Comparison of ENCODE assay signal across 8 cellular contexts in genomic region chr16:3819741-3820724, GRCh38.
DNase-seq lines count a peak whose midpoint lies in the region; ATAC-seq, FAIRE-seq and TF ChIP-seq lines count a peak whose summit lies in the region.

No MANE protein-coding gene starts in this region.

- H3K36me3 ChIP-seq in gastroesophageal sphincter (no peaks in the 10 kb centered on the region), small intestine (ENCODE audit: control insufficient read depth in 2 of 2, insufficient read depth in 2 of 2, low read length in 2 of 2) (no peaks in the 10 kb centered on the region)

- no peaks in the 10 kb centered on the region for H3K9me3 Mint-ChIP-seq in T-helper 1 cell treated with Interleukin-12 subunit alpha and Interleukin-12 subunit beta and Interleukin-4 antibody, amounts not matched to agents 30 μg/mL and 1 μg/mL, for 36 hours

- H3K4me3 ChIP-seq in AG09309 (ENCODE audit: control insufficient read depth, low read depth, low read length) (no peak overlapping the region), LNCaP clone FGC (ENCODE audit: low read depth, low read length) (no peak overlapping the region), gastroesophageal sphincter (no peak overlapping the region), small intestine (ENCODE audit: low read depth in 1 of 2, low read length in 2 of 2) (no peak overlapping the region), dorsolateral prefrontal cortex (peak overlapping the region in 3 of 59 donors; percentile 7 to 14 (median 11))

- H3K27me3 ChIP-seq in gastroesophageal sphincter (no peaks in the 10 kb centered on the region), small intestine (ENCODE audit: control insufficient read depth in 2 of 2, insufficient read depth in 2 of 2, low read length in 2 of 2) (no peaks in the 10 kb centered on the region), dorsolateral prefrontal cortex (no peaks in the 10 kb centered on the region)

- no peak for FAIRE-seq in small intestine (lab: Jason Lieb, UNC)

- H3K9me3 ChIP-seq in gastroesophageal sphincter = no peaks in the 10 kb centered on the region
- no peaks in the 10 kb centered on the region for H3K9me3 ChIP-seq in small intestine (ENCODE audit: control insufficient read depth, low read depth)

- H3K36me3 Mint-ChIP-seq in T-helper 1 cell treated with Interleukin-12 subunit alpha and Interleukin-12 subunit beta and Interleukin-4 antibody, amounts not matched to agents 30 μg/mL and 1 μg/mL, for 36 hours (ENCODE audit: low read depth) = peaks cover 2% of the 10 kb centered on the region

- peak overlapping the region; percentile 43 for H3K4me3 Mint-ChIP-seq in T-helper 1 cell treated with Interleukin-12 subunit alpha and Interleukin-12 subunit beta and Interleukin-4 antibody, amounts not matched to agents 30 μg/mL and 1 μg/mL, for 36 hours

- intact Hi-C loops in dorsolateral prefrontal cortex (cut with DNase I) = no loop called here

- WGBS in gastroesophageal sphincter (ENCODE audit: low coverage in 1 of 2), 2 donors = 21 to 24% methylated on average over 5 to 8 of the region's 8 CpGs
- WGBS in small intestine, 3 donors = 8 to 27% (median 18%) methylated on average over 8 of the region's 8 CpGs

- TF ChIP-seq POLR2A in gastroesophageal sphincter (IDR thresholded peaks at IDR 0.05) = no peak

- DNase-seq in AG09309 (ENCODE audit: low read depth) (peak; percentile 73), LNCaP clone FGC (ENCODE audit: low read depth) (peak; percentile 96), small intestine (peak; percentile 85), dorsolateral prefrontal cortex (no peak)
- DNase-seq in activated CD4-positive, alpha-beta T cell treated with anti-CD3 and anti-CD28 coated beads for 48 hours = no peak
- DNase-seq in stimulated activated CD4-positive, alpha-beta T cell treated with anti-CD3 and anti-CD28 coated beads, Interleukin-4, amount 100 ng/mL, for 1 hour = no peak

- H3K27ac Mint-ChIP-seq in T-helper 1 cell treated with Interleukin-12 subunit alpha and Interleukin-12 subunit beta and Interleukin-4 antibody, amounts not matched to agents 30 μg/mL and 1 μg/mL, for 36 hours = no peak overlapping the region

- peak; percentile 57 for ATAC-seq in gastroesophageal sphincter

- H3K4me1 Mint-ChIP-seq in T-helper 1 cell treated with Interleukin-12 subunit alpha and Interleukin-12 subunit beta and Interleukin-4 antibody, amounts not matched to agents 30 μg/mL and 1 μg/mL, for 36 hours (ENCODE audit: low read depth) = peaks cover 70% of the 10 kb centered on the region

- H3K27ac ChIP-seq in gastroesophageal sphincter (peak overlapping the region in 2 of 4 donors; percentile 1 to 37), small intestine (ENCODE audit: low read depth in 1 of 2, low read length in 1 of 2) (no peak overlapping the region), dorsolateral prefrontal cortex (peak overlapping the region in 1 of 59 donors; percentile 27)

- TF ChIP-seq CTCF in AG09309 (IDR thresholded peaks at IDR 0.05; ENCODE audit: control insufficient read depth, insufficient read depth, low read depth, low read length, missing control alignments) (no peak), LNCaP clone FGC (IDR thresholded peaks at IDR 0.05; ENCODE audit: control insufficient read depth, extremely low read depth, insufficient read depth) (no peak), gastroesophageal sphincter (IDR thresholded peaks at IDR 0.05) (no peak), dorsolateral prefrontal cortex (IDR thresholded peaks at IDR 0.05 in 54 of 56, conservative IDR thresholded peaks at IDR 0.05 in 2 of 56; ENCODE audit: low read depth in 1 of 56, partially characterized antibody in 56 of 56) (no peak)

- H3K4me1 ChIP-seq in gastroesophageal sphincter (peaks cover 12 to 96% (median 62%) of the 10 kb centered on the region in 3 donors), small intestine (ENCODE audit: control insufficient read depth in 2 of 2, insufficient read depth in 1 of 2, low read depth in 1 of 2, low read length in 1 of 2) (peaks cover 17 to 21% of the 10 kb centered on the region in 2 donors)

- peaks cover 4% of the 10 kb centered on the region for H3K27me3 Mint-ChIP-seq in T-helper 1 cell treated with Interleukin-12 subunit alpha and Interleukin-12 subunit beta and Interleukin-4 antibody, amounts not matched to agents 30 μg/mL and 1 μg/mL, for 36 hours (ENCODE audit: low read depth)

- TF ChIP-seq EP300 in gastroesophageal sphincter (IDR thresholded peaks at IDR 0.05) = no peak

Comparison
In these comparisons a context has a peak if more than half of its experiments do, and no peak if none do; other contexts are left out.
1. DNase-seq: peak in AG09309 (single experiment), LNCaP clone FGC (single experiment) and small intestine (single experiment); none in activated CD4-positive, alpha-beta T cell treated with anti-CD3 and anti-CD28 coated beads for 48 hours (single experiment), dorsolateral prefrontal cortex (0 of 10) and stimulated activated CD4-positive, alpha-beta T cell treated with anti-CD3 and anti-CD28 coated beads, Interleukin-4, amount 100 ng/mL, for 1 hour (single experiment).